ENCODE assay signal across 20 cellular contexts in genomic region chr16:49485663-49486062, GRCh38.
"Had no signal": no experiment of that assay in that cellular context is flagged by ENCODE, and none has a peak within 500 bp of the region (broad histone marks: within the 10 kb centered on the region; RNA-seq: fewer than 3 reads in every experiment).

No MANE protein-coding gene starts in this region.

- DNase-seq: activated CD4-positive, alpha-beta T cell treated with anti-CD3 and anti-CD28 coated beads, Interleukin-2, amount 10 ng/mL, durations not matched to agents 24 days and 14 days; activated CD8-positive, alpha-beta memory T cell treated with anti-CD3 and anti-CD28 coated beads, Interleukin-2, amount 10 ng/mL, durations not matched to agents 7 days and 5 days; activated CD8-positive, alpha-beta T cell treated with anti-CD3 and anti-CD28 coated beads for 36 hours; brain microvascular endothelial cell; central memory CD4-positive, alpha-beta T cell; effector memory CD8-positive, alpha-beta T cell; hypothalamus; left colon; lower lobe of right lung; right cardiac atrium; stimulated activated CD4-positive, alpha-beta T cell treated with anti-CD3 and anti-CD28 coated beads, Interleukin-2, amount 100 ng/mL, for 24 hours; stimulated activated naive CD8-positive, alpha-beta T cell treated with anti-CD3 and anti-CD28 coated beads, Interleukin-15, amount 100 ng/mL, for 72 hours had no signal

- H3K4me3 ChIP-seq: dorsolateral prefrontal cortex, esophagus muscularis mucosa, lower lobe of right lung, ovary, tibial nerve had no signal

- H3K27ac Mint-ChIP-seq: activated CD4-positive, alpha-beta T cell treated with anti-CD3 and anti-CD28 coated beads, Interleukin-2, amount 10 ng/mL, durations not matched to agents 24 days and 14 days; activated CD8-positive, alpha-beta memory T cell treated with anti-CD3 and anti-CD28 coated beads, Interleukin-2, amount 10 ng/mL, durations not matched to agents 7 days and 5 days; activated CD8-positive, alpha-beta T cell treated with anti-CD3 and anti-CD28 coated beads for 36 hours; activated naive CD4-positive, alpha-beta T cell treated with anti-CD3 and anti-CD28 coated beads, Interleukin-2, amount 50 U/mL, for 72 hours; effector memory CD8-positive, alpha-beta T cell; stimulated activated effector memory CD8-positive, alpha-beta T cell treated with anti-CD3 and anti-CD28 coated beads, Interleukin-12 subunit alpha, Interleukin-12 subunit beta, amount 100 ng/mL, for 72 hours; stimulated activated naive CD8-positive, alpha-beta T cell treated with anti-CD3 and anti-CD28 coated beads, Interleukin-15, amount 100 ng/mL, for 72 hours had no signal

- H3K27ac ChIP-seq: brain microvascular endothelial cell, dorsolateral prefrontal cortex, lower lobe of right lung, VCaP had no signal

- H3K36me3 Mint-ChIP-seq: activated CD8-positive, alpha-beta memory T cell treated with anti-CD3 and anti-CD28 coated beads, Interleukin-2, amount 10 ng/mL, durations not matched to agents 7 days and 5 days; activated naive CD4-positive, alpha-beta T cell treated with anti-CD3 and anti-CD28 coated beads, Interleukin-2, amount 50 U/mL, for 72 hours; naive thymus-derived CD8-positive, alpha-beta T cell; stimulated activated effector memory CD8-positive, alpha-beta T cell treated with anti-CD3 and anti-CD28 coated beads, Interleukin-12 subunit alpha, Interleukin-12 subunit beta, amount 100 ng/mL, for 72 hours had no signal

- H3K4me1 Mint-ChIP-seq: activated CD4-positive, alpha-beta T cell treated with anti-CD3 and anti-CD28 coated beads, Interleukin-2, amount 10 ng/mL, durations not matched to agents 24 days and 14 days; activated CD8-positive, alpha-beta memory T cell treated with anti-CD3 and anti-CD28 coated beads, Interleukin-2, amount 10 ng/mL, durations not matched to agents 7 days and 5 days; stimulated activated effector memory CD8-positive, alpha-beta T cell treated with anti-CD3 and anti-CD28 coated beads, Interleukin-12 subunit alpha, Interleukin-12 subunit beta, amount 100 ng/mL, for 72 hours had no signal

- H3K4me3 Mint-ChIP-seq: activated CD4-positive, alpha-beta T cell treated with anti-CD3 and anti-CD28 coated beads, Interleukin-2, amount 10 ng/mL, durations not matched to agents 24 days and 14 days; activated CD8-positive, alpha-beta memory T cell treated with anti-CD3 and anti-CD28 coated beads, Interleukin-2, amount 10 ng/mL, durations not matched to agents 7 days and 5 days; activated CD8-positive, alpha-beta T cell treated with anti-CD3 and anti-CD28 coated beads for 36 hours; effector memory CD8-positive, alpha-beta T cell; naive thymus-derived CD8-positive, alpha-beta T cell; stimulated activated effector memory CD8-positive, alpha-beta T cell treated with anti-CD3 and anti-CD28 coated beads, Interleukin-12 subunit alpha, Interleukin-12 subunit beta, amount 100 ng/mL, for 72 hours; stimulated activated naive CD8-positive, alpha-beta T cell treated with anti-CD3 and anti-CD28 coated beads, Interleukin-15, amount 100 ng/mL, for 72 hours had no signal

- H3K36me3 ChIP-seq: brain microvascular endothelial cell, lower lobe of right lung, ovary, tibial nerve had no signal

- H3K9me3 ChIP-seq: esophagus muscularis mucosa, lower lobe of right lung, ovary had no signal

- H3K9me3 Mint-ChIP-seq: activated CD4-positive, alpha-beta T cell treated with anti-CD3 and anti-CD28 coated beads, Interleukin-2, amount 10 ng/mL, durations not matched to agents 24 days and 14 days; activated CD8-positive, alpha-beta T cell treated with anti-CD3 and anti-CD28 coated beads for 36 hours; activated naive CD4-positive, alpha-beta T cell treated with anti-CD3 and anti-CD28 coated beads, Interleukin-2, amount 50 U/mL, for 72 hours; effector memory CD8-positive, alpha-beta T cell; naive thymus-derived CD8-positive, alpha-beta T cell; stimulated activated effector memory CD8-positive, alpha-beta T cell treated with anti-CD3 and anti-CD28 coated beads, Interleukin-12 subunit alpha, Interleukin-12 subunit beta, amount 100 ng/mL, for 72 hours had no signal

- H3K27me3 ChIP-seq: brain microvascular endothelial cell, esophagus muscularis mucosa, ovary, tibial nerve had no signal
